In genomic region chr14:52244328-52244727, GRCh38 we compare ENCODE assay signal across 16 cellular contexts. TPM values are rescaled to one million over a fixed set of nuclear protein-coding genes. Genes with fewer than 3 reads are reported as not detected.
DNase-seq lines count a peak whose midpoint lies in the region; ATAC-seq lines count a peak whose summit lies in the region.
"Had no signal": no experiment of that assay in that cellular context is flagged by ENCODE, and none has a peak within 500 bp of the region (broad histone marks: within the 10 kb centered on the region; RNA-seq: fewer than 3 reads in every experiment).

No MANE protein-coding gene starts in this region.

- DNase-seq in LoVo (ENCODE audit: low spot score) (no peak), NCI-H1092 (lab: John Stamatoyannopoulos, UW) (no peak), left cardiac atrium (no peak)
- no peak for DNase-seq in stimulated activated CD4-positive, alpha-beta T cell treated with anti-CD3 and anti-CD28 coated beads, Interleukin-15, amount 100 ng/mL, for 24 hours
- DNase-seq: activated naive CD4-positive, alpha-beta T cell treated with anti-CD3 and anti-CD28 coated beads, Interleukin-2, amount 10 ng/mL, durations not matched to agents 7 days and 5 days; Caco-2; naive B cell; stimulated activated CD4-positive, alpha-beta T cell treated with anti-CD3 and anti-CD28 coated beads, Interleukin-4, amount 100 ng/mL, for 1 hour; stimulated activated naive CD4-positive, alpha-beta T cell treated with Interleukin-2 at 50 U/mL for 16 hours had no signal

- intact Hi-C loops in left cardiac atrium (cut with DNase I): no loop called here

- ATAC-seq in GM18498 (IDR thresholded peaks at IDR 0.05; ENCODE audit: unreplicated experiment): peak; percentile 85
- peak; percentile 58 for ATAC-seq in GM19452 (IDR thresholded peaks at IDR 0.05; ENCODE audit: unreplicated experiment)
- peak; percentile 66 for ATAC-seq in HG02678 (IDR thresholded peaks at IDR 0.05; ENCODE audit: unreplicated experiment)
- peak; percentile 61 for ATAC-seq in HG03442 (IDR thresholded peaks at IDR 0.05; ENCODE audit: unreplicated experiment)
- no peak for ATAC-seq in left cardiac atrium
- ATAC-seq: SK-N-SH treated with all-trans-retinoic acid at 6 μM for 48 hours had no signal

RNA-seq across cellular contexts. Expression of gene PTGDR, which starts 23.2 kb away (rescaled TPM):
- under 1 TPM; 0.52 to 0.85 TPM for total RNA-seq in left cardiac atrium
- total RNA-seq: cardiac muscle cell, kidney epithelial cell had no signal

Comparison
In these comparisons a context has a peak if more than half of its experiments do, and no peak if none do; other contexts are left out.
1. ATAC-seq: peak in GM18498 (single experiment), GM19452 (single experiment), HG02678 (single experiment) and HG03442 (single experiment); none in left cardiac atrium (0 of 2).